In the genomic region with DNA sequence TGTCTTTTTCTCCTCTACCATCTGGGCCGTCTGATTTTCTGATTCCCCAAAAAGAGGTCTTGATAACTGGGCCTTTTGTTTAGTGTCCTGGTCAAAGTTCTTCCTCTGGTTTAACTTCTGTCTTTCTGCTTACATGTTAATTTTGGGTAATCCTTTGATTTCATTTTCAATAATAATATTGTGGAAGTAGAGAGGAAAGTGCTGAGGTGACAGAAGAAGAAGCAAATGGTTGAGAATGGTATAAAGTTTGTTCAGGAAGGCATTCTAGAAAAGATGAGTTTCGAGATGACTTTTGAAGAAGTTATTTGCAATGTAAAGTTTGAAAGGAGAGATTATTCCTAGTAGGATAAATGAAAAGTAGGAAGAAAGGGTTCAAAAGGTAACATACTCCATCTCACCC, we compare ENCODE assay signal across 2 cellular contexts.
TF ChIP-seq lines count a peak whose summit lies in the region.

No MANE protein-coding gene starts in this region.

TF ChIP-seq in HepG2, 621 proteins besides CTCF, POLR2A, EP300 and RAD21 (continued from another document):
- TF ChIP-seq MAFF (IDR thresholded peaks at IDR 0.05; ENCODE audit: low read depth, low read length) (peak; percentile 28; the same call in 1 of the 2 replicates), ZNF761 (CRISPR knock-in tag; conservative IDR thresholded peaks at IDR 0.05) (no peak)

TF ChIP-seq in K562, 482 proteins besides CTCF, POLR2A, EP300 and RAD21 (continued from another document):
- no peak for TF ChIP-seq FOXJ2 (tag; IDR thresholded peaks at IDR 0.05)
- no peak for TF ChIP-seq SMARCA4 (IDR thresholded peaks at IDR 0.05)
- TF ChIP-seq, protein P1, sequence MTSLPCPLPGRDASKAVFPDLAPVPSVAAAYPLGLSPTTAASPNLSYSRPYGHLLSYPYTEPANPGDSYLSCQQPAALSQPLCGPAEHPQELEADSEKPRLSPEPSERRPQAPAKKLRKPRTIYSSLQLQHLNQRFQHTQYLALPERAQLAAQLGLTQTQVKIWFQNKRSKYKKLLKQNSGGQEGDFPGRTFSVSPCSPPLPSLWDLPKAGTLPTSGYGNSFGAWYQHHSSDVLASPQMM (CRISPR knock-in tag; IDR thresholded peaks at IDR 0.05): no peak
- TF ChIP-seq ATF2 (CRISPR knock-in tag; IDR thresholded peaks at IDR 0.05): no peak
- 0 out of 2 replicates have a peak, but pooled peaks have one; percentile 8 for TF ChIP-seq C11orf30 (IDR thresholded peaks at IDR 0.05; ENCODE audit: low read depth)
- peak; percentile 31; the same call in 1 of the 2 replicates for TF ChIP-seq MAFG (tag; conservative IDR thresholded peaks at IDR 0.05)
- no peak for TF ChIP-seq SPI1 (IDR thresholded peaks at IDR 0.05; ENCODE audit: borderline replicate concordance, low read depth, low read length)
- no peak for TF ChIP-seq MAFK (IDR thresholded peaks at IDR 0.05; ENCODE audit: low read length)
- TF ChIP-seq ZNF23 (CRISPR knock-in tag; IDR thresholded peaks at IDR 0.05): no peak
- no peak for TF ChIP-seq GTF2F1 (IDR thresholded peaks at IDR 0.05; ENCODE audit: low read depth, low read length)
- TF ChIP-seq GABPB2 (CRISPR knock-in tag; conservative IDR thresholded peaks at IDR 0.05): no peak
- TF ChIP-seq KDM2B (CRISPR knock-in tag; IDR thresholded peaks at IDR 0.05): no peak
- no peak for TF ChIP-seq CHD2 (IDR thresholded peaks at IDR 0.05; ENCODE audit: low read depth, low read length)
- no peak for TF ChIP-seq ZNF445 (CRISPR knock-in tag; IDR thresholded peaks at IDR 0.05; ENCODE audit: low read depth)
- no peak for TF ChIP-seq RB1 (IDR thresholded peaks at IDR 0.05; ENCODE audit: low read depth)
